15 cellular contexts compared by ENCODE assay signal in the genomic region with DNA sequence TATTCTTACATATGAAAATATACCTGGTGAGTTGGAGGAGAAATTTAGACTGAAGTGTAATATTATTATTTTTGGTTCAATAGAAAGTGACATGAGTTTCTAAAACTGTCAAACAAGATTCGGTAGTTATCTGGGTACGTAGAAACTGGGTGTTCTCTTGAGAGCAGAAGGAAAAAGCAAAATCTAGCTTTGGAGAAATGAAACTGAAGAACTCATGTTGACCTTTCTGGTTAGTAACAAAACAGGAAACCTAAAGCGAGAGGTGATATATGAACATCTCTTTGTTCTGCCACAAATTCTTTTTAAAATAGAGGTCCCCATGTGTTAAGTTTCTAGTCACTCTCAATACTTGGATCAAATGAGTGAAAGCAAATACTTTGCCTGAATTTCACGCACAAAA.
DNase-seq lines count a peak whose midpoint lies in the region; ATAC-seq, FAIRE-seq and TF ChIP-seq lines count a peak whose summit lies in the region.
"Had no signal": no experiment of that assay in that cellular context is flagged by ENCODE, and none has a peak within 500 bp of the region (broad histone marks: within the 10 kb centered on the region; RNA-seq: fewer than 3 reads in every experiment).

No MANE protein-coding gene starts in this region.

- in situ Hi-C loops in GM12878 (cut with MboI) = no loop called here

- TF ChIP-seq RAD21 in GM12878 (IDR thresholded peaks at IDR 0.05; ENCODE audit: insufficient read depth, low read depth, low read length) = no peak

- peak in 1 of 2 experiments; percentile 59; a peak in 2 of 4 replicates for TF ChIP-seq EP300 in GM12878 (IDR thresholded peaks at IDR 0.05; ENCODE audit: borderline replicate concordance in 1 of 2, control insufficient read depth in 1 of 2, low read depth in 2 of 2, low read length in 2 of 2)

- CTCF ChIA-PET in GM12878 (lab: Yijun Ruan, JAX) = interaction anchor here (0.5 kb wide), 1 partner anchor 118 kb away, joined by 4 read pairs; no protein-coding TSS in a partner anchor

- no peak for FAIRE-seq in GM12878 (lab: Jason Lieb, UNC)

- no peak overlapping the region for H4K91ac ChIP-seq in mesenchymal stem cell (ENCODE audit: low read length)

- H2BK12ac ChIP-seq in mesenchymal stem cell (ENCODE audit: low read length in 2 of 2) = no peak overlapping the region

- WGBS in GM12878 (ENCODE audit: insufficient coverage, insufficient replicate concordance, low lambda C conversion rate, missing lambda C conversion rate) = 0% methylated on average over 4 of the region's 4 CpGs
- WGBS in mesenchymal stem cell = 93% methylated on average over 4 of the region's 4 CpGs

- RAD21 ChIA-PET in GM12878 (lab: Charles Lee; ENCODE audit: unreplicated experiment) = no interaction called here

- H3K9ac ChIP-seq in GM12878 (ENCODE audit: control insufficient read depth, insufficient read depth, low read length) = no peak overlapping the region
- no peak overlapping the region for H3K9ac ChIP-seq in mesenchymal stem cell (ENCODE audit: low read length)

- no peak overlapping the region for H3K23ac ChIP-seq in mesenchymal stem cell (ENCODE audit: low read length in 2 of 2)

- SMC1A ChIA-PET in GM12878 (lab: Charles Lee; ENCODE audit: uncharacterized antibody, unreplicated experiment) = interaction anchor here (1.5 kb wide), 1 partner anchor 12 kb away, joined by 3 read pairs; no protein-coding TSS in a partner anchor

- H3K4me3 ChIP-seq in GM12878 (no peak overlapping the region), mesenchymal stem cell (ENCODE audit: insufficient read depth in 1 of 2, low read depth in 1 of 2, low read length in 2 of 2) (no peak overlapping the region)
- H3K4me3 ChIP-seq: left ventricle myocardium inferior had no signal

- no peak overlapping the region for H4K8ac ChIP-seq in mesenchymal stem cell (ENCODE audit: low read length)

- no peaks in the 10 kb centered on the region for H4K20me1 ChIP-seq in GM12878 (ENCODE audit: control insufficient read depth, insufficient read depth)

- H3K9me3 ChIP-seq in GM12878 (replicated peaks; ENCODE audit: control insufficient read depth, insufficient read depth, low read length) (no peaks in the 10 kb centered on the region), mesenchymal stem cell (ENCODE audit: control insufficient read depth, low read length) (no peaks in the 10 kb centered on the region)
- H3K9me3 ChIP-seq: left ventricle myocardium inferior had no signal

- H3K14ac ChIP-seq in mesenchymal stem cell (ENCODE audit: low read length in 2 of 2) = no peak overlapping the region

- H2BK15ac ChIP-seq in mesenchymal stem cell (ENCODE audit: low read depth, poor library complexity, severe bottlenecking) = no peak overlapping the region

- no peak overlapping the region for H2BK120ac ChIP-seq in mesenchymal stem cell (ENCODE audit: low read depth, low read length)

- H2AK5ac ChIP-seq in mesenchymal stem cell (ENCODE audit: low read length, severe bottlenecking) = no peak overlapping the region

- no peaks in the 10 kb centered on the region for H3K79me2 ChIP-seq in GM12878 (ENCODE audit: control insufficient read depth, insufficient read depth, low read length)

- H2BK5ac ChIP-seq in mesenchymal stem cell (ENCODE audit: low read depth, low read length, poor library complexity, severe bottlenecking) = no peak overlapping the region

- no peak for TF ChIP-seq POLR2A in GM12878 (IDR thresholded peaks at IDR 0.05; ENCODE audit: low read depth, low read length)

- no peak overlapping the region for H3K18ac ChIP-seq in mesenchymal stem cell (ENCODE audit: low read depth in 1 of 2, low read length in 2 of 2)

- no peaks in the 10 kb centered on the region for H3K27me3 ChIP-seq in GM12878 (replicated peaks in 1 of 2; ENCODE audit: control insufficient read depth in 2 of 2, insufficient read depth in 2 of 2, low read length in 1 of 2)
- H3K27me3 ChIP-seq in mesenchymal stem cell (ENCODE audit: control insufficient read depth in 1 of 2, insufficient read depth in 1 of 2, low read length in 2 of 2) = no peaks in the 10 kb centered on the region

- POLR2A ChIA-PET in GM12878 (lab: Charles Lee) = no interaction called here

- H3K4ac ChIP-seq in mesenchymal stem cell (ENCODE audit: low read depth in 1 of 2, low read length in 2 of 2) = no peak overlapping the region

- no peak overlapping the region for H3K27ac ChIP-seq in GM12878 (ENCODE audit: control insufficient read depth, insufficient read depth)
- no peak overlapping the region for H3K27ac ChIP-seq in mesenchymal stem cell (ENCODE audit: low read length, poor library complexity, severe bottlenecking)
- H3K27ac ChIP-seq: left ventricle myocardium inferior had no signal

- H3K79me1 ChIP-seq in mesenchymal stem cell (replicated peaks; ENCODE audit: low read length, poor library complexity, severe bottlenecking) = no peaks in the 10 kb centered on the region

- H3K36me3 ChIP-seq in GM12878 (ENCODE audit: control insufficient read depth in 2 of 2, insufficient read depth in 2 of 2, low read length in 1 of 2) (no peaks in the 10 kb centered on the region), mesenchymal stem cell (ENCODE audit: control insufficient read depth in 1 of 2, insufficient read depth in 2 of 2, low read depth in 1 of 2, low read length in 2 of 2) (no peaks in the 10 kb centered on the region)
- H3K36me3 ChIP-seq: left ventricle myocardium inferior had no signal

- peak; percentile 93 for ATAC-seq in GM18861 (IDR thresholded peaks at IDR 0.05; ENCODE audit: unreplicated experiment)
- peak; percentile 78 for ATAC-seq in GM21526 (IDR thresholded peaks at IDR 0.05; ENCODE audit: low FRiP score, unreplicated experiment)
- ATAC-seq in HG03135 (IDR thresholded peaks at IDR 0.05; ENCODE audit: unreplicated experiment) = peak; percentile 59
- peak; percentile 76 for ATAC-seq in GM12878
- ATAC-seq: activated CD8-positive, alpha-beta T cell treated with anti-CD3 and anti-CD28 coated beads, Interleukin-2, amount 10 ng/mL, durations not matched to agents 7 days and 5 days; PC-3 had no signal

- intact Hi-C loops in GM12878 (cut with micrococcal nuclease; ENCODE audit: unreplicated experiment) = no loop called here

- H3K4me1 ChIP-seq in GM12878 (ENCODE audit: control insufficient read depth, insufficient read depth, low read length) (no peaks in the 10 kb centered on the region; the same call in 1 of the 2 replicates), mesenchymal stem cell (ENCODE audit: control insufficient read depth, insufficient read depth, low read depth, low read length) (no peaks in the 10 kb centered on the region)
- H3K4me1 ChIP-seq: left ventricle myocardium inferior had no signal

- BruUV-seq in GM12878 (replicated peaks; lab: Mats Ljungman, UMichigan) = no TSS peak

- H2AFZ ChIP-seq in GM12878 (ENCODE audit: control insufficient read depth, low read depth, low read length) (no peak overlapping the region), mesenchymal stem cell (ENCODE audit: low read depth, low read length) (no peak overlapping the region)

- H3K4me2 ChIP-seq in GM12878 (ENCODE audit: control insufficient read depth, insufficient read depth) = 0 out of 2 replicates have a peak overlapping the region, but pooled peaks have one; percentile 9
- H3K4me2 ChIP-seq in mesenchymal stem cell (ENCODE audit: low read length, poor library complexity, severe bottlenecking) = no peak overlapping the region

- DNase-seq in GM12878 (ENCODE audit: low read depth, low spot score) (peak; percentile 3), mesenchymal stem cell (no peak), amygdala (lab: John Stamatoyannopoulos, UW) (no peak), NCI-H2227 (lab: John Stamatoyannopoulos, UW; ENCODE audit: unreplicated experiment) (no peak)
- no peak for DNase-seq in stimulated activated CD4-positive, alpha-beta T cell treated with anti-CD3 and anti-CD28 coated beads, Interleukin-4, amount 100 ng/mL, for 4 hours
- DNase-seq: activated CD8-positive, alpha-beta T cell treated with anti-CD3 and anti-CD28 coated beads, Interleukin-2, amount 10 ng/mL, durations not matched to agents 7 days and 5 days; dermis blood vessel endothelial cell; DMS153; left ventricle myocardium inferior; NCI-H1930; PC-3; posterior cingulate gyrus had no signal

- no peak for TF ChIP-seq CTCF in GM12878 (IDR thresholded peaks at IDR 0.05 in 2 of 3, conservative IDR thresholded peaks at IDR 0.05 in 1 of 3; ENCODE audit: control insufficient read depth in 2 of 3, extremely low read depth in 1 of 3, insufficient read depth in 1 of 3, low read depth in 3 of 3, low read length in 3 of 3)

TF ChIP-seq in GM12878, 131 proteins besides CTCF, POLR2A, EP300 and RAD21 (continues in another document):
- TF ChIP-seq BCL11A (IDR thresholded peaks at IDR 0.05; ENCODE audit: low read depth, low read length) (no peak), RBBP5 (conservative IDR thresholded peaks at IDR 0.05) (no peak), IKZF2 (IDR thresholded peaks at IDR 0.05) (peak in 1 of 2 experiments; percentile 44; a peak in 2 of 4 replicates), MTA2 (IDR thresholded peaks at IDR 0.05; ENCODE audit: low read depth) (peak; percentile 44; the same call in 1 of the 2 replicates), MEF2A (IDR thresholded peaks at IDR 0.05; ENCODE audit: insufficient read depth, low read depth, low read length) (peak; percentile 74; the same call in 1 of the 2 replicates), JUNB (IDR thresholded peaks at IDR 0.05) (peak; percentile 30), ZBED1 (IDR thresholded peaks at IDR 0.05; ENCODE audit: borderline replicate concordance) (peak; percentile 73; the same call in 1 of the 2 replicates), CREM (IDR thresholded peaks at IDR 0.05; ENCODE audit: low read depth) (peak; percentile 60; the same call in 1 of the 2 replicates), MYC (IDR thresholded peaks at IDR 0.05; ENCODE audit: insufficient read depth, insufficient read length, insufficient replicate concordance, low read length, severe bottlenecking) (no peak), ETV6 (conservative IDR thresholded peaks at IDR 0.05 in 1 of 2, IDR thresholded peaks at IDR 0.05 in 1 of 2; ENCODE audit: borderline replicate concordance in 1 of 2, low read depth in 1 of 2) (peak in 1 of 2 experiments; percentile 32; a peak in 1 of 4 replicates), POLR2AphosphoS2 (IDR thresholded peaks at IDR 0.05; ENCODE audit: low read depth, low read length) (no peak), DPF2 (IDR thresholded peaks at IDR 0.05) (0 out of 2 replicates have a peak, but pooled peaks have one; percentile 34)
- TF ChIP-seq, protein P1, sequence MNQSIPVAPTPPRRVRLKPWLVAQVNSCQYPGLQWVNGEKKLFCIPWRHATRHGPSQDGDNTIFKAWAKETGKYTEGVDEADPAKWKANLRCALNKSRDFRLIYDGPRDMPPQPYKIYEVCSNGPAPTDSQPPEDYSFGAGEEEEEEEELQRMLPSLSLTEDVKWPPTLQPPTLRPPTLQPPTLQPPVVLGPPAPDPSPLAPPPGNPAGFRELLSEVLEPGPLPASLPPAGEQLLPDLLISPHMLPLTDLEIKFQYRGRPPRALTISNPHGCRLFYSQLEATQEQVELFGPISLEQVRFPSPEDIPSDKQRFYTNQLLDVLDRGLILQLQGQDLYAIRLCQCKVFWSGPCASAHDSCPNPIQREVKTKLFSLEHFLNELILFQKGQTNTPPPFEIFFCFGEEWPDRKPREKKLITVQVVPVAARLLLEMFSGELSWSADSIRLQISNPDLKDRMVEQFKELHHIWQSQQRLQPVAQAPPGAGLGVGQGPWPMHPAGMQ (IDR thresholded peaks at IDR 0.05; ENCODE audit: borderline replicate concordance) = no peak
